In the genomic region with DNA sequence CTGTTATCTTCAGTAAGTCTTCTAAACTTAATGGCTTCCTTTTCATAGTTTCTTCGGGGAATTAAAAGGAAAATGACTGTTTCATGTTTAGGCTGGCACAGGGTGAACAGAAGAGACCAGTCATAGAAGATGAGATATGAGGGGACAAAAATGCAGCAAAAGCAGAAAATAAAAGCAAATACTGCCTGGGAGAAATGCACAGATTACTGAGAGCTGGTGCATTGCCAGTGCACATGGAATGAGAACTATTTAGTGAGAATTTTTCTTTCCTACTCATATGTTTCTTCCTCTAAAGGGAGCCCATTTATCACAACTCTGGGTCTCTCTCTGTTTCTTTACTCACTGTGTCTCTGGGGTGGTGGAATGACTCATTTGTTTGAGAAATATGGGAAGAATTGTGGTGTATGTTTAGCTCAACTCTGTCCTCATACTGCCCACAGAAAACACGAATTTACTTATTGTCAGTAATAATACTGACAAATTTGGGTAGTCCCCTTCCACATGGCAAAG, we compare ENCODE assay signal across 10 cellular contexts. TPM values are rescaled to one million over a fixed set of nuclear protein-coding genes. Genes with fewer than 3 reads are reported as not detected.
DNase-seq lines count a peak whose midpoint lies in the region; ATAC-seq, FAIRE-seq and TF ChIP-seq lines count a peak whose summit lies in the region.
"Had no signal": no experiment of that assay in that cellular context is flagged by ENCODE, and none has a peak within 500 bp of the region (broad histone marks: within the 10 kb centered on the region; RNA-seq: fewer than 3 reads in every experiment).

No MANE protein-coding gene starts in this region.

- in situ Hi-C loops in HepG2 (cut with HindIII; ENCODE audit: extremely low pct_ligation_motif_present, low pct_unique_long_range_greater_than_20kb): loop anchor here (25.0 kb wide), 1 partner anchor 828 kb away; no protein-coding TSS in a partner anchor

- H3K4me3 Mint-ChIP-seq in activated T-helper 17 cell treated with anti-CD3 and anti-CD28 coated beads, Interleukin-2, amount 50 U/mL, for 72 hours: peak overlapping the region; percentile 13
- no peak overlapping the region for H3K4me3 Mint-ChIP-seq in CD8-positive, alpha-beta memory T cell
- H3K4me3 Mint-ChIP-seq: dendritic cell treated with granulocyte-macrophage colony-stimulating factor and Interleukin-4, amounts not matched to agents 40 ng/mL and 50 ng/mL, for 4 days; neural progenitor cell had no signal

- no peak overlapping the region for H2AFZ ChIP-seq in HepG2 (ENCODE audit: low read length)
- H2AFZ ChIP-seq: neural progenitor cell had no signal

- TF ChIP-seq POLR2A in HepG2 (IDR thresholded peaks at IDR 0.05; ENCODE audit: insufficient read depth in 1 of 2, low read depth in 2 of 2, low read length in 2 of 2) (no peak), tibial nerve (IDR thresholded peaks at IDR 0.05) (no peak)

- H3K4me2 ChIP-seq in HepG2 (ENCODE audit: low read depth, low read length): no peak overlapping the region
- H3K4me2 ChIP-seq: neural progenitor cell had no signal

- H3K36me3 ChIP-seq in BJ (ENCODE audit: control insufficient read depth, insufficient read depth, low read length) (no peaks in the 10 kb centered on the region), HepG2 (replicated peaks in 1 of 2; ENCODE audit: control insufficient read depth in 1 of 2, insufficient read depth in 2 of 2, low read length in 2 of 2) (no peaks in the 10 kb centered on the region), tibial nerve (no peaks in the 10 kb centered on the region)
- H3K36me3 ChIP-seq in CD8-positive, alpha-beta memory T cell (ENCODE audit: insufficient read depth, low read length): no peaks in the 10 kb centered on the region
- H3K36me3 ChIP-seq: neural progenitor cell had no signal

- intact Hi-C loops in HepG2 (cut with micrococcal nuclease; ENCODE audit: unreplicated experiment): no loop called here

- no peak overlapping the region for H3K4me3 ChIP-seq in BJ (ENCODE audit: low read depth, low read length)
- H3K4me3 ChIP-seq in HepG2 (replicated peaks in 1 of 3; ENCODE audit: insufficient read depth in 1 of 3, low read depth in 2 of 3, low read length in 3 of 3): no peak overlapping the region
- H3K4me3 ChIP-seq in CD8-positive, alpha-beta memory T cell (ENCODE audit: low read length): no peak overlapping the region
- H3K4me3 ChIP-seq in tibial nerve: no peak overlapping the region
- H3K4me3 ChIP-seq: neural progenitor cell had no signal

- DNase-seq in BJ (ENCODE audit: low read depth) (peak; percentile 96), HepG2 (ENCODE audit: low spot score) (peak; percentile 63), DMS153 treated with DMSO at 0.1 percent for 48 hours (lab: John Stamatoyannopoulos, UW; ENCODE audit: unreplicated experiment) (no peak), tibial nerve (ENCODE audit: low spot score in 2 of 2) (no peak), COR-L47 (lab: John Stamatoyannopoulos, UW) (no peak)
- DNase-seq in CD8-positive, alpha-beta memory T cell: no peak

- no peak overlapping the region for H3K27ac Mint-ChIP-seq in activated T-helper 17 cell treated with anti-CD3 and anti-CD28 coated beads, Interleukin-2, amount 50 U/mL, for 72 hours
- no peak overlapping the region for H3K27ac Mint-ChIP-seq in CD8-positive, alpha-beta memory T cell
- H3K27ac Mint-ChIP-seq: dendritic cell treated with granulocyte-macrophage colony-stimulating factor and Interleukin-4, amounts not matched to agents 40 ng/mL and 50 ng/mL, for 4 days; neural progenitor cell had no signal

- H3K27me3 Mint-ChIP-seq in activated T-helper 17 cell treated with anti-CD3 and anti-CD28 coated beads, Interleukin-2, amount 50 U/mL, for 72 hours: no peaks in the 10 kb centered on the region
- peaks cover 0 to 4% of the 10 kb centered on the region in 2 donors for H3K27me3 Mint-ChIP-seq in CD8-positive, alpha-beta memory T cell

- no TSS peak for BruUV-seq in HepG2 (replicated peaks; lab: Mats Ljungman, UMichigan)

- TF ChIP-seq CTCF in BJ (IDR thresholded peaks at IDR 0.05; ENCODE audit: insufficient read depth, low read depth, low read length) (no peak), HepG2 (CRISPR knock-in tag; IDR thresholded peaks at IDR 0.05) (no peak), tibial nerve (IDR thresholded peaks at IDR 0.05) (no peak)

- H3K27me3 ChIP-seq in BJ (ENCODE audit: control insufficient read depth, insufficient read depth, low read length) (no peaks in the 10 kb centered on the region), HepG2 (ENCODE audit: control insufficient read depth in 1 of 2, insufficient read depth in 2 of 2, low read length in 2 of 2) (peaks cover 0 to under 1% of the 10 kb centered on the region in 2 experiments; a peak in 1 of 5 replicates), tibial nerve (no peaks in the 10 kb centered on the region)
- H3K27me3 ChIP-seq in CD8-positive, alpha-beta memory T cell (ENCODE audit: insufficient read depth, low read length, poor library complexity, severe bottlenecking): no peaks in the 10 kb centered on the region
- H3K27me3 ChIP-seq: neural progenitor cell had no signal

- no peak for FAIRE-seq in HepG2 (lab: Jason Lieb, UNC)

- no peak for TF ChIP-seq RAD21 in HepG2 (CRISPR knock-in tag; IDR thresholded peaks at IDR 0.05)

- no peaks in the 10 kb centered on the region for H4K20me1 ChIP-seq in HepG2 (ENCODE audit: insufficient read depth, low read length)

- CTCF ChIA-PET in BJ (lab: Yijun Ruan, JAX) (interaction anchor here (0.7 to 2.8 kb wide), 2 partner anchors 11 to 323 kb away, joined by 4 to 27 read pairs; no protein-coding TSS in a partner anchor), HepG2 (lab: Yijun Ruan, JAX; ENCODE audit: low intra/inter-chr PET ratio, low total read pairs) (no interaction called here)
- CTCF ChIA-PET in CD8-positive, alpha-beta memory T cell (lab: Charles Lee): no interaction called here

- peaks cover 18% of the 10 kb centered on the region for H3K4me1 ChIP-seq in HepG2 (ENCODE audit: insufficient read depth, low read length)
- no peaks in the 10 kb centered on the region for H3K4me1 ChIP-seq in CD8-positive, alpha-beta memory T cell (ENCODE audit: insufficient read depth, low read length)
- H3K4me1 ChIP-seq in tibial nerve: peaks cover 0 to 17% (median 0%) of the 10 kb centered on the region in 4 donors
- H3K4me1 ChIP-seq: neural progenitor cell had no signal

- peaks cover 5% of the 10 kb centered on the region for H3K4me1 Mint-ChIP-seq in activated T-helper 17 cell treated with anti-CD3 and anti-CD28 coated beads, Interleukin-2, amount 50 U/mL, for 72 hours
- no peaks in the 10 kb centered on the region for H3K4me1 Mint-ChIP-seq in CD8-positive, alpha-beta memory T cell
- H3K4me1 Mint-ChIP-seq: neural progenitor cell had no signal

- 42% methylated on average over 2 of the region's 2 CpGs for WGBS in HepG2 (ENCODE audit: low lambda C conversion rate)
- 10% methylated on average over 2 of the region's 2 CpGs for WGBS in tibial nerve, 2 donors

- no peaks in the 10 kb centered on the region for H3K79me2 ChIP-seq in HepG2 (ENCODE audit: insufficient read depth, low read length)

- ATAC-seq in GM21717 (IDR thresholded peaks at IDR 0.05; ENCODE audit: unreplicated experiment) (peak; percentile 79), HepG2 (peak; percentile 66; the same call in 1 of the 3 replicates)
- peak; percentile 99 for ATAC-seq in activated T-helper 17 cell treated with anti-CD3 and anti-CD28 coated beads, Interleukin-2, amount 50 U/mL, for 72 hours (replicated peaks)

- H3K9me3 Mint-ChIP-seq in activated T-helper 17 cell treated with anti-CD3 and anti-CD28 coated beads, Interleukin-2, amount 50 U/mL, for 72 hours: no peaks in the 10 kb centered on the region
- H3K9me3 Mint-ChIP-seq in CD8-positive, alpha-beta memory T cell: no peaks in the 10 kb centered on the region
- H3K9me3 Mint-ChIP-seq: dendritic cell treated with granulocyte-macrophage colony-stimulating factor and Interleukin-4, amounts not matched to agents 40 ng/mL and 50 ng/mL, for 4 days had no signal

- no peak overlapping the region for H3K27ac ChIP-seq in HepG2 (ENCODE audit: extremely low read length, insufficient read depth, low read length)
- no peak overlapping the region for H3K27ac ChIP-seq in CD8-positive, alpha-beta memory T cell (ENCODE audit: low read depth, low read length)
- peak overlapping the region in 2 of 4 donors; percentile 65 to 76 for H3K27ac ChIP-seq in tibial nerve
- H3K27ac ChIP-seq: neural progenitor cell had no signal

- no peaks in the 10 kb centered on the region for H3K36me3 Mint-ChIP-seq in activated T-helper 17 cell treated with anti-CD3 and anti-CD28 coated beads, Interleukin-2, amount 50 U/mL, for 72 hours (ENCODE audit: low read depth)
- no peaks in the 10 kb centered on the region for H3K36me3 Mint-ChIP-seq in CD8-positive, alpha-beta memory T cell
- H3K36me3 Mint-ChIP-seq: neural progenitor cell had no signal

- H3K9ac ChIP-seq in HepG2 (ENCODE audit: insufficient read depth, low read depth, low read length): no peak overlapping the region
- H3K9ac ChIP-seq: neural progenitor cell had no signal

- H3K9me3 ChIP-seq in HepG2 (ENCODE audit: low read length): no peaks in the 10 kb centered on the region
- no peaks in the 10 kb centered on the region for H3K9me3 ChIP-seq in CD8-positive, alpha-beta memory T cell (ENCODE audit: low read length)
- H3K9me3 ChIP-seq in tibial nerve: no peaks in the 10 kb centered on the region

- POLR2A ChIA-PET in BJ (lab: Charles Lee): interaction anchor here (0.6 kb wide), 1 partner anchor 270 kb away, joined by 7 read pairs; no protein-coding TSS in a partner anchor
- POLR2A ChIA-PET in HepG2 (lab: Yijun Ruan, JAX): no interaction called here
- POLR2A ChIA-PET in CD8-positive, alpha-beta memory T cell (lab: Charles Lee): no interaction called here

- TF ChIP-seq EP300 in HepG2 (IDR thresholded peaks at IDR 0.05; ENCODE audit: low read depth in 2 of 2, low read length in 2 of 2): no peak
- no peak for TF ChIP-seq EP300 in HepG2 (CRISPR knock-in tag; IDR thresholded peaks at IDR 0.05; ENCODE audit: borderline replicate concordance)
- TF ChIP-seq EP300 in tibial nerve (IDR thresholded peaks at IDR 0.05): peak in 1 of 2 donors; percentile 33

RNA-seq across cellular contexts. Expression of a gene that starts 25.9 kb away (rescaled TPM):
- polyA plus RNA-seq in BJ (2011; rRNA removed): not detected in 2 replicates
- polyA minus RNA-seq in BJ (2011; rRNA and poly(A)+ RNA removed): not detected in 2 replicates
- under 1 TPM; 0.21 to 0.22 TPM for total RNA-seq in activated T-helper 17 cell treated with anti-CD3 and anti-CD28 coated beads, Interleukin-2, amount 50 U/mL, for 72 hours
- total RNA-seq in HepG2 (2016; rRNA removed; fragmentation: Illumina TruSeq; extraction: Trizol): 0.11 and 0.31 TPM in 2 replicates
- total RNA-seq in HepG2 (2016; cell fraction: cytosol; rRNA removed; fragmentation: Illumina TruSeq; extraction: Trizol; ENCODE audit: low read depth): not detected in 2 replicates
- 0.17 TPM in 1 of 2 replicates, not detected in the other for total RNA-seq in HepG2 (2016; cell fraction: insoluble cytoplasmic fraction; rRNA removed; fragmentation: Illumina TruSeq; extraction: Trizol)
- 0.24 and 0.31 TPM in 2 replicates for total RNA-seq in HepG2 (2016; cell fraction: membrane; rRNA removed; fragmentation: Illumina TruSeq; extraction: Trizol)
- 0.25 TPM in 1 of 2 replicates, not detected in the other for total RNA-seq in HepG2 (2016; cell fraction: nucleus; rRNA removed; fragmentation: Illumina TruSeq; extraction: Trizol)
- polyA plus RNA-seq in HepG2 (2011; rRNA removed): 0.10 and 0.28 TPM in 2 replicates
- polyA plus RNA-seq in HepG2 (2011; cell fraction: cytosol; rRNA removed): 0.12 and 0.13 TPM in 2 replicates
- polyA plus RNA-seq in HepG2 (2011; cell fraction: nucleus; rRNA removed): 0.09 and 0.18 TPM in 2 replicates
- polyA plus RNA-seq in HepG2 (2012): 0.12 TPM in 1 of 2 replicates, not detected in the other
- 0.15 and 0.29 TPM in 2 replicates for polyA plus RNA-seq in HepG2 (2016; cell fraction: cytosol; fragmentation: Illumina TruSeq; extraction: Trizol; ENCODE audit: low read depth)
- 0.40 and 0.46 TPM in 2 replicates for polyA plus RNA-seq in HepG2 (2016; cell fraction: insoluble cytoplasmic fraction; fragmentation: Illumina TruSeq; extraction: Trizol; ENCODE audit: low read depth)
- 0.19 and 0.24 TPM in 2 replicates for polyA plus RNA-seq in HepG2 (2016; cell fraction: membrane; fragmentation: Illumina TruSeq; extraction: Trizol; ENCODE audit: low read depth)
- polyA plus RNA-seq in HepG2 (2016; cell fraction: nucleus; fragmentation: Illumina TruSeq; extraction: Trizol; ENCODE audit: insufficient read depth, low read depth): 0.31 TPM in 1 of 2 replicates, not detected in the other
- 0.21 TPM in 1 of 2 replicates, not detected in the other for polyA minus RNA-seq in HepG2 (2011; rRNA and poly(A)+ RNA removed; ENCODE audit: low replicate concordance)
- polyA minus RNA-seq in HepG2 (2011; cell fraction: cytosol; rRNA and poly(A)+ RNA removed): not detected in 2 replicates
- not detected in 2 replicates for polyA minus RNA-seq in HepG2 (2011; cell fraction: nucleus; rRNA and poly(A)+ RNA removed)
- total RNA-seq in CD8-positive, alpha-beta memory T cell: not detected
- polyA plus RNA-seq in CD8-positive, alpha-beta memory T cell: not detected
- total RNA-seq in tibial nerve: not detected

Comparison
In these comparisons a context has a peak if more than half of its experiments do, and no peak if none do; other contexts are left out.
1. DNase-seq: peak in BJ (single experiment) and HepG2 (single experiment); none in CD8-positive, alpha-beta memory T cell (0 of 5), DMS153 treated with DMSO at 0.1 percent for 48 hours (single experiment), tibial nerve (0 of 2) and COR-L47 (single experiment).
2. Peak in every context shown above with its lines, with median percentiles within 50 percentile points of each other: ATAC-seq.